In the genomic region with DNA sequence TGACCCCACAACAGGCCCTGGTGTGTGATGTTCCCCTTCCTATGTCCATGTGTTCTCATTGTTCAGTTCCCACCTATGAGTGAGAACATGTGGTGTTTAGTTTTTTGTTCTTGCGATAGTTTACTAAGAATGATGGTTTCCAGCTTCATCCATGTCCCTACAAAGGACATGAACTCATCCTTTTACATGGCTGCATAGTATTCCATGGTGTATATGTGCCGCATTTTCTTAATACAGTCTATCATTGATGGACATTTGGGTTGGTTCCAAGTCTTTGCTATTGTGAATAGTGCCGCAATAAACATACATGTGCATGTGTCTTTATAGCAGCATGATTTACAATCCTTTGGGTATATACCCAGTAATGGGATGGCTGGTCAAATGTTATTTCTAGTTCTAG, we compare ENCODE assay signal across 12 cellular contexts. TPM values are rescaled to one million over a fixed set of nuclear protein-coding genes. Genes with fewer than 3 reads are reported as not detected.
"Had no signal": no experiment of that assay in that cellular context is flagged by ENCODE, and none has a peak within 500 bp of the region (broad histone marks: within the 10 kb centered on the region; RNA-seq: fewer than 3 reads in every experiment).

No MANE protein-coding gene starts in this region.

RNA-seq across cellular contexts. Expression of a gene that starts 22.6 kb away (rescaled TPM):
- total RNA-seq: stomach, subcutaneous adipose tissue, temporal lobe, thoracic aorta, tibial nerve, transverse colon, upper lobe of left lung, upper lobe of right lung, ureter, urinary bladder, uterus, vagina had no signal
- polyA plus RNA-seq: urinary bladder had no signal
